ENCODE assay signal across 21 cellular contexts in genomic region chr11:1994121-1994520, GRCh38. TPM values are rescaled to one million over a fixed set of nuclear protein-coding genes. Genes with fewer than 3 reads are reported as not detected.
A peak's percentile ranks its signal among the peaks of the same experiment; 100 is the strongest.
DNase-seq lines count a peak whose midpoint lies in the region; ATAC-seq, FAIRE-seq and TF ChIP-seq lines count a peak whose summit lies in the region.
"Had no signal": no experiment of that assay in that cellular context is flagged by ENCODE, and none has a peak within 500 bp of the region (broad histone marks: within the 10 kb centered on the region; RNA-seq: fewer than 3 reads in every experiment).

No MANE protein-coding gene starts in this region.

- H3K4me3 ChIP-seq in right cardiac atrium (ENCODE audit: low read length), result no peak overlapping the region
- H3K4me3 ChIP-seq in pancreas, result no peak overlapping the region
- H3K4me3 ChIP-seq: GM12878 had no signal

- 59% methylated on average over 7 of the region's 13 CpGs for WGBS in right cardiac atrium
- WGBS in pancreas, 2 donors, result 68% methylated on average over 10 of the region's 13 CpGs; no CpG with 5 or more reads in 1 of the 2 donors

- no peaks in the 10 kb centered on the region for H3K27me3 ChIP-seq in right cardiac atrium (ENCODE audit: control insufficient read depth, insufficient read depth)
- no peaks in the 10 kb centered on the region for H3K27me3 ChIP-seq in pancreas

- no peaks in the 10 kb centered on the region for H3K4me1 ChIP-seq in right cardiac atrium (ENCODE audit: control insufficient read depth, insufficient read depth, low read length)
- H3K4me1 ChIP-seq in pancreas, result no peaks in the 10 kb centered on the region

- TF ChIP-seq CTCF in pancreas (IDR thresholded peaks at IDR 0.05), result no peak

- no peaks in the 10 kb centered on the region for H3K9me3 ChIP-seq in right cardiac atrium (ENCODE audit: control insufficient read depth, low read length)
- H3K9me3 ChIP-seq in pancreas, result no peaks in the 10 kb centered on the region

- peak in 2 of 3 donors; percentile 1 to 51 for DNase-seq in right cardiac atrium
- DNase-seq in Right ventricle myocardium superior, result no peak
- DNase-seq in fibroblast of the conjunctiva (ENCODE audit: low read depth), result peak; percentile 3
- peak in 4 of 6 donors; percentile 3 to 24 (median 16) for DNase-seq in pancreas
- no peak for DNase-seq in NOMO-1 treated with DMSO at 0.1 percent for 48 hours (lab: John Stamatoyannopoulos, UW; ENCODE audit: unreplicated experiment)
- DNase-seq in NCI-H2171 treated with DMSO at 0.1 percent for 48 hours (lab: John Stamatoyannopoulos, UW), result no peak
- DNase-seq: COR-L47, DMS79, KBM-7, NCI-H1092, NCI-H1436, NCI-H187 treated with DMSO at 0.1 percent for 48 hours, NCI-H2107, NCI-H226, NCI-H510A treated with DMSO at 0.1 percent for 48 hours, NCI-H748 treated with DMSO at 0.1 percent for 48 hours had no signal

- H3K36me3 ChIP-seq in pancreas, result no peaks in the 10 kb centered on the region

- intact Hi-C loops in right cardiac atrium (cut with DNase I) (no loop called here), Right ventricle myocardium superior (cut with DNase I) (no loop called here), pancreas (cut with DNase I) (no loop called here)

- no peak for FAIRE-seq in pancreas (lab: Jason Lieb, UNC)
- FAIRE-seq: GM12878, H54 had no signal

- ATAC-seq in right cardiac atrium (no peak), Right ventricle myocardium superior (ENCODE audit: poor library complexity) (no peak), pancreas (no peak), GM19395 (IDR thresholded peaks at IDR 0.05; ENCODE audit: unreplicated experiment) (no peak)
- ATAC-seq: GM12878 had no signal

- H3K27ac ChIP-seq in right cardiac atrium (ENCODE audit: low read length) (peak overlapping the region; percentile 52), pancreas (no peak overlapping the region)
- H3K27ac ChIP-seq: RWPE1 had no signal

RNA-seq across cellular contexts. Expression of gene H19, which starts 3.5 kb away (rescaled TPM):
- total RNA-seq in right cardiac atrium, result 100 to 1,000 TPM; 279 to 500 (median 401) TPM
- polyA plus RNA-seq in right cardiac atrium, result 813 TPM
- total RNA-seq in Right ventricle myocardium superior, result 420 TPM
- 100 to 1,000 TPM in 5 of 6 donors, 10 to 100 TPM in 1; 69.5 to 532 (median 190) TPM for total RNA-seq in pancreas
- polyA plus RNA-seq in pancreas, result 100 to 1,000 TPM; 809 to 814 TPM
- total RNA-seq: CD4-positive, alpha-beta T cell had no signal

RNA-seq across cellular contexts. Expression of gene MRPL23, which starts 47.0 kb away (rescaled TPM):
- total RNA-seq in right cardiac atrium (100 to 1,000 TPM in 1 of 4 donors, 10 to 100 TPM in 3; 47.1 to 102 (median 74.8) TPM), Right ventricle myocardium superior (99.3 TPM), pancreas (10 to 100 TPM; 16.7 to 58.1 (median 31.5) TPM)
- polyA plus RNA-seq in right cardiac atrium (108 TPM), pancreas (10 to 100 TPM; 79.3 to 92.1 TPM)

Comparison
In these comparisons a context has a peak if more than half of its experiments do, and no peak if none do; other contexts are left out.
1. DNase-seq: peak in right cardiac atrium (2 of 3), fibroblast of the conjunctiva (single experiment) and pancreas (4 of 6); none in Right ventricle myocardium superior (single experiment), NOMO-1 treated with DMSO at 0.1 percent for 48 hours (single experiment) and NCI-H2171 treated with DMSO at 0.1 percent for 48 hours (single experiment).